Comparison of ENCODE assay signal across 17 cellular contexts in genomic region chr22:25930083-25930482, GRCh38.
A peak's percentile ranks its signal among the peaks of the same experiment; 100 is the strongest.
DNase-seq lines count a peak whose midpoint lies in the region; FAIRE-seq and TF ChIP-seq lines count a peak whose summit lies in the region.
"Had no signal": no experiment of that assay in that cellular context is flagged by ENCODE, and none has a peak within 500 bp of the region (broad histone marks: within the 10 kb centered on the region; RNA-seq: fewer than 3 reads in every experiment).

No MANE protein-coding gene starts in this region.

- no peaks in the 10 kb centered on the region for H3K79me1 ChIP-seq in H1 (ENCODE audit: low read depth, low read length)

- no peak overlapping the region for H3K23ac ChIP-seq in H1 (ENCODE audit: insufficient read length)

- DNase-seq in NCI-H2081 (lab: John Stamatoyannopoulos, UW) (peak; percentile 23 to 59), NCI-H2081 treated with DMSO at 0.1 percent for 48 hours (lab: John Stamatoyannopoulos, UW) (no peak), NCI-H345 (lab: John Stamatoyannopoulos, UW) (peak; percentile 34), H1 (ENCODE audit: low read depth in 1 of 2, low spot score in 2 of 2) (no peak), epidermal melanocyte (ENCODE audit: insufficient read length, low spot score) (no peak), MG63 (no peak)
- no peak for DNase-seq in activated CD4-positive, CD25-positive, alpha-beta regulatory T cell treated with anti-CD3 and anti-CD28 coated beads, Interleukin-2, amount 50 U/mL, for 72 hours
- DNase-seq: CD8-positive, alpha-beta T cell; DMS53; EL; GM23248; Kasumi-1; NCI-H446 had no signal

- H3K36me3 ChIP-seq in H1 (ENCODE audit: control insufficient read depth in 2 of 4, insufficient read depth in 4 of 4, low read length in 3 of 4) (no peaks in the 10 kb centered on the region), MG63 (no peaks in the 10 kb centered on the region)
- H3K36me3 ChIP-seq: BLaER1 had no signal

- peak overlapping the region; percentile 86 for H4K91ac ChIP-seq in H1 (replicated peaks; ENCODE audit: insufficient read length, low read length)

- H3K4me1 ChIP-seq in H1 (replicated peaks in 1 of 4; ENCODE audit: control insufficient read depth in 3 of 4, insufficient read depth in 4 of 4, low read length in 3 of 4), result peaks cover 4 to 27% (median 11%) of the 10 kb centered on the region in 4 experiments; a peak in 6 of 7 replicates
- H3K4me1 ChIP-seq: BLaER1 had no signal

- CTCF ChIA-PET in H1 (lab: Charles Lee; ENCODE audit: partially characterized antibody), result interaction anchor here (1.3 kb wide), 1 partner anchor 11 kb away, joined by 5 read pairs; no protein-coding TSS in a partner anchor

- H3K18ac ChIP-seq in H1 (ENCODE audit: extremely low read depth, low read length), result peak overlapping the region; percentile 62; the same call in 1 of the 2 replicates

- H3K9me3 ChIP-seq in H1 (ENCODE audit: insufficient read depth in 2 of 2, low read depth in 1 of 2, low read length in 1 of 2) (no peaks in the 10 kb centered on the region), MG63 (no peaks in the 10 kb centered on the region)

- no peaks in the 10 kb centered on the region for H4K20me1 ChIP-seq in H1 (replicated peaks in 1 of 2; ENCODE audit: control insufficient read depth in 1 of 2, insufficient read depth in 2 of 2, low read length in 2 of 2)
- H4K20me1 ChIP-seq: BLaER1 had no signal

- no peak overlapping the region for H3K27ac ChIP-seq in H1 (ENCODE audit: low read depth, low read length)
- H3K27ac ChIP-seq: BLaER1, GM23248, SK-N-MC had no signal

- no peak overlapping the region for H3K56ac ChIP-seq in H1 (replicated peaks; ENCODE audit: insufficient read length, low read depth, low read length)

- no peak for TF ChIP-seq POLR2A in H1 (IDR thresholded peaks at IDR 0.05; ENCODE audit: control extremely low read depth in 1 of 2, low read depth in 2 of 2, low read length in 2 of 2)

- TF ChIP-seq CTCF in H1 (IDR thresholded peaks at IDR 0.05; ENCODE audit: control extremely low read depth in 1 of 3, insufficient read depth in 1 of 3, low read depth in 1 of 3, low read length in 3 of 3), result no peak

- H3K14ac ChIP-seq in H1 (ENCODE audit: insufficient read length), result no peak overlapping the region

- H2BK120ac ChIP-seq in H1 (replicated peaks; ENCODE audit: low read depth, low read length), result peak overlapping the region; percentile 25

- no peaks in the 10 kb centered on the region for H3K23me2 ChIP-seq in H1 (ENCODE audit: low read depth, low read length)

- H2BK12ac ChIP-seq in H1 (ENCODE audit: low read depth, low read length), result no peak overlapping the region

- no peak overlapping the region for H4K5ac ChIP-seq in H1 (ENCODE audit: insufficient read length, low read depth, low read length)

- POLR2A ChIA-PET in H1 (lab: Charles Lee; ENCODE audit: partially characterized antibody), result no interaction called here

- no peaks in the 10 kb centered on the region for H3K27me3 ChIP-seq in H1 (replicated peaks in 1 of 4; ENCODE audit: control insufficient read depth in 3 of 4, extremely low read depth in 1 of 4, insufficient read depth in 3 of 4, low read length in 3 of 4)
- peaks cover 15% of the 10 kb centered on the region for H3K27me3 ChIP-seq in MG63
- H3K27me3 ChIP-seq: BLaER1 had no signal

- no peak overlapping the region for H2AK5ac ChIP-seq in H1 (ENCODE audit: low read depth, low read length)

- H3K4ac ChIP-seq in H1 (replicated peaks; ENCODE audit: insufficient read length, low read depth, low read length), result peak overlapping the region; percentile 46

- H3K4me3 ChIP-seq in H1 (ENCODE audit: extremely low read depth in 1 of 4, insufficient read depth in 2 of 4, low read depth in 3 of 4, low read length in 4 of 4) (no peak overlapping the region), MG63 (no peak overlapping the region)
- H3K4me3 ChIP-seq: BLaER1, GM12878, GM23248, SK-N-MC had no signal

- H4K8ac ChIP-seq in H1 (ENCODE audit: extremely low read depth, insufficient read depth, low read length), result no peak overlapping the region

- no peak for TF ChIP-seq EP300 in H1 (IDR thresholded peaks at IDR 0.05; ENCODE audit: borderline replicate concordance in 1 of 2, low read depth in 2 of 2, low read length in 2 of 2)

- H3K4me2 ChIP-seq in H1 (ENCODE audit: insufficient read depth in 1 of 2, low read depth in 2 of 2, low read length in 2 of 2), result no peak overlapping the region
- H3K4me2 ChIP-seq: BLaER1 had no signal

- peak overlapping the region; percentile 28; the same call in 1 of the 2 replicates for H2BK5ac ChIP-seq in H1 (ENCODE audit: low read depth, low read length)

- no peak for TF ChIP-seq RAD21 in H1 (IDR thresholded peaks at IDR 0.05 in 1 of 2, conservative IDR thresholded peaks at IDR 0.05 in 1 of 2; ENCODE audit: low read depth in 2 of 2, low read length in 2 of 2)

- H2BK15ac ChIP-seq in H1 (ENCODE audit: low read length), result 0 out of 2 replicates have a peak overlapping the region, but pooled peaks have one; percentile 65

- no peak overlapping the region for H2AFZ ChIP-seq in H1 (ENCODE audit: low read length)
- H2AFZ ChIP-seq: GM23248 had no signal

- peak overlapping the region; percentile 94 for H2BK20ac ChIP-seq in H1 (ENCODE audit: low read length)

- H3K79me2 ChIP-seq in H1 (ENCODE audit: control insufficient read depth in 1 of 2, insufficient read depth in 2 of 2, low read length in 2 of 2), result no peaks in the 10 kb centered on the region

- FAIRE-seq in H1 (lab: Jason Lieb, UNC), result no peak
- FAIRE-seq: GM12878, GM19239 had no signal

- H3K9ac ChIP-seq in H1 (replicated peaks in 1 of 4; ENCODE audit: extremely low read depth in 1 of 4, low read depth in 3 of 4, low read length in 3 of 4), result no peak overlapping the region
- H3K9ac ChIP-seq: BLaER1, GM23248 had no signal

- WGBS in H1 (ENCODE audit: extremely low coverage in 1 of 2, insufficient coverage in 1 of 2, insufficient read length in 1 of 2, insufficient replicate concordance in 2 of 2, low coverage in 1 of 2, low lambda C conversion rate in 2 of 2, missing lambda C conversion rate in 1 of 2), 2 experiments, result 77% methylated on average over 4 of the region's 4 CpGs; no CpG with 5 or more reads in 1 of the 2 experiments

TF ChIP-seq in H1, 55 proteins besides CTCF, POLR2A, EP300 and RAD21:
- TF ChIP-seq KDM4A (IDR thresholded peaks at IDR 0.05; ENCODE audit: low read depth, low read length, severe bottlenecking) (no peak), POU5F1 (IDR thresholded peaks at IDR 0.05; ENCODE audit: low read depth, low read length) (no peak), JUN (IDR thresholded peaks at IDR 0.05; ENCODE audit: low read depth, low read length) (no peak), SUZ12 (IDR thresholded peaks at IDR 0.05; ENCODE audit: low read length) (no peak), BACH1 (IDR thresholded peaks at IDR 0.05; ENCODE audit: low read length) (no peak), SIN3A (conservative IDR thresholded peaks at IDR 0.05 in 1 of 2, IDR thresholded peaks at IDR 0.05 in 1 of 2; ENCODE audit: low read depth in 1 of 2, low read length in 2 of 2) (no peak), HDAC2 (IDR thresholded peaks at IDR 0.05; ENCODE audit: borderline replicate concordance in 1 of 2, low read depth in 2 of 2, low read length in 2 of 2) (no peak), EZH2 (IDR thresholded peaks at IDR 0.05; ENCODE audit: low read depth, low read length, severe bottlenecking) (no peak), SIRT6 (IDR thresholded peaks at IDR 0.05; ENCODE audit: low read length) (no peak), GTF2F1 (IDR thresholded peaks at IDR 0.05; ENCODE audit: borderline replicate concordance, low read depth, low read length) (no peak), TEAD4 (IDR thresholded peaks at IDR 0.05; ENCODE audit: low read depth, low read length) (no peak), HDAC6 (IDR thresholded peaks at IDR 0.05; ENCODE audit: low read depth, low read length) (no peak), SP1 (IDR thresholded peaks at IDR 0.05; ENCODE audit: low read depth, low read length) (no peak), YY1 (IDR thresholded peaks at IDR 0.05; ENCODE audit: low read depth, low read length) (no peak), TAF7 (optimal IDR thresholded peaks at IDR 0.05; ENCODE audit: borderline replicate concordance, low read depth, low read length) (no peak), MAFK (IDR thresholded peaks at IDR 0.05; ENCODE audit: low read depth, low read length) (no peak), SRF (IDR thresholded peaks at IDR 0.05; ENCODE audit: low read depth, low read length) (no peak), USF2 (IDR thresholded peaks at IDR 0.05; ENCODE audit: low read length) (no peak), TCF12 (IDR thresholded peaks at IDR 0.05; ENCODE audit: low read depth, low read length) (no peak), CEBPB (IDR thresholded peaks at IDR 0.05; ENCODE audit: low read depth, low read length) (no peak)

Comparison
In these comparisons a context has a peak if more than half of its experiments do, and no peak if none do; other contexts are left out.
1. DNase-seq: peak in NCI-H2081 (2 of 2) and NCI-H345 (single experiment); none in NCI-H2081 treated with DMSO at 0.1 percent for 48 hours (single experiment), H1 (0 of 2), activated CD4-positive, CD25-positive, alpha-beta regulatory T cell treated with anti-CD3 and anti-CD28 coated beads, Interleukin-2, amount 50 U/mL, for 72 hours (single experiment), epidermal melanocyte (single experiment) and MG63 (single experiment).